ENCODE assay signal across 1 cellular context in the genomic region with DNA sequence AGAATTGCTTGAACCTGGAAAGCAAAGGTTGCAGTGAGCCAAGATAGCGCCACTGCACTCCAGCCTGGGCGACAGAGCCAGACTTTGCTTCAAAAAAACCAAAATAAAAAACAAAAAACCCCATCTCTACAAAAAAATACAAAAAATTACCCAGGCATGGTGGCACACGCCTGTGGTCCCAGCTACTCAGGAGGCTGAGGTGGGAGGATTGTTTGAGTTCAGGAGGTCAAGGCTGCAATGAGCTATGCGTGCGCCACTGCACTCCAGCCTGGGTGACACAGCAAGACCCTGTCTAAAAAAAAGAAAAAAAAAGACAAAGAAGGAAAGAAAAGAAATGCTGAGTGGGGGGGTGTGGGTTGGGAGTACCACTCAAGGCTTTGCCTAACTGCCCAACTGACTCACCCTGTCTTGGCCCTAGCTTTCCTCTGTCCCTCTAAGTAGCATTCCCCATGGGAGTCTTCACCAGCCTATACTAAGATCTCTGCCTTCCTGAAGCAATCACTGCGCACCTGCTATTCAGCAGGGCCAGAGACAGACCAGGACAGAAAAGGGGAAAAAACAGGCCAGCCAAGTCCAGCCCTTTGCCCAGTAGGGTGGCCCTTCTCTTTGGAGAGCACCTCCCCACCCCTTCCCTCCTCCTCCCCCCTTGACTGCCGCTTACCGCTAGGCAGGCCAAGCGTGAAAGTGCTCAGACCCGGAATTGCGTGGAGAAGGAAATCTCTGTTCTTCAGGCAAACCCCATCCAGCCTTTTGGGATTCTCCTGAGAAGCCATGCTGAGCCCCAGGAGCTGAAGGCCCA.
TF ChIP-seq lines count a peak whose summit lies in the region.

No MANE protein-coding gene starts in this region.

TF ChIP-seq in HepG2, 621 proteins besides CTCF, POLR2A, EP300 and RAD21:
- TF ChIP-seq, protein P1, sequence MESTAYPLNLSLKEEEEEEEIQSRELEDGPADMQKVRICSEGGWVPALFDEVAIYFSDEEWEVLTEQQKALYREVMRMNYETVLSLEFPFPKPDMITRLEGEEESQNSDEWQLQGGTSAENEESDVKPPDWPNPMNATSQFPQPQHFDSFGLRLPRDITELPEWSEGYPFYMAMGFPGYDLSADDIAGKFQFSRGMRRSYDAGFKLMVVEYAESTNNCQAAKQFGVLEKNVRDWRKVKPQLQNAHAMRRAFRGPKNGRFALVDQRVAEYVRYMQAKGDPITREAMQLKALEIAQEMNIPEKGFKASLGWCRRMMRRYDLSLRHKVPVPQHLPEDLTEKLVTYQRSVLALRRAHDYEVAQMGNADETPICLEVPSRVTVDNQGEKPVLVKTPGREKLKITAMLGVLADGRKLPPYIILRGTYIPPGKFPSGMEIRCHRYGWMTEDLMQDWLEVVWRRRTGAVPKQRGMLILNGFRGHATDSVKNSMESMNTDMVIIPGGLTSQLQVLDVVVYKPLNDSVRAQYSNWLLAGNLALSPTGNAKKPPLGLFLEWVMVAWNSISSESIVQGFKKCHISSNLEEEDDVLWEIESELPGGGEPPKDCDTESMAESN (CRISPR knock-in tag; conservative IDR thresholded peaks at IDR 0.05): no peak
- TF ChIP-seq HNF4G (IDR thresholded peaks at IDR 0.05; ENCODE audit: borderline replicate concordance, low read depth, low read length) (no peak), HNF4G (CRISPR knock-in tag; IDR thresholded peaks at IDR 0.05; ENCODE audit: borderline replicate concordance, low read depth) (no peak), GTF2F1 (IDR thresholded peaks at IDR 0.05; ENCODE audit: low read length) (no peak), ZMYM3 (CRISPR knock-in tag; IDR thresholded peaks at IDR 0.05) (peak; percentile 64; the same call in 1 of the 2 replicates), NR2F2 (IDR thresholded peaks at IDR 0.05; ENCODE audit: borderline replicate concordance, low read depth) (no peak), ZSCAN12 (CRISPR knock-in tag; IDR thresholded peaks at IDR 0.05) (no peak), ELF3 (CRISPR knock-in tag; IDR thresholded peaks at IDR 0.05) (no peak), ZNF430 (CRISPR knock-in tag; IDR thresholded peaks at IDR 0.05) (no peak), ZNF460 (CRISPR knock-in tag; IDR thresholded peaks at IDR 0.05; ENCODE audit: borderline replicate concordance) (peak; percentile 74; the same call in 1 of the 2 replicates), ZNF263 (CRISPR knock-in tag; IDR thresholded peaks at IDR 0.05) (0 out of 2 replicates have a peak, but pooled peaks have one; percentile 44), NR2F1 (CRISPR knock-in tag; IDR thresholded peaks at IDR 0.05) (peak; percentile 24 to 45; a peak in 2 of 4 replicates), RARA (CRISPR knock-in tag; IDR thresholded peaks at IDR 0.05) (peak; percentile 39; the same call in 1 of the 2 replicates), NR2F6 (IDR thresholded peaks at IDR 0.05) (peak; percentile 69), NR2F6 (CRISPR knock-in tag; IDR thresholded peaks at IDR 0.05) (peak; percentile 62; the same call in 1 of the 2 replicates), ZKSCAN5 (CRISPR knock-in tag; IDR thresholded peaks at IDR 0.05) (no peak), HNF4A (CRISPR knock-in tag; IDR thresholded peaks at IDR 0.05) (peak; percentile 32), JARID2 (CRISPR knock-in tag; IDR thresholded peaks at IDR 0.05; ENCODE audit: insufficient replicate concordance) (no peak), ZNF879 (CRISPR knock-in tag; IDR thresholded peaks at IDR 0.05) (no peak), MED13 (CRISPR knock-in tag; IDR thresholded peaks at IDR 0.05) (no peak), ZNF256 (CRISPR knock-in tag; conservative IDR thresholded peaks at IDR 0.05) (no peak), TMF1 (CRISPR knock-in tag; IDR thresholded peaks at IDR 0.05; ENCODE audit: low read depth) (no peak)
- TF ChIP-seq, protein P2, sequence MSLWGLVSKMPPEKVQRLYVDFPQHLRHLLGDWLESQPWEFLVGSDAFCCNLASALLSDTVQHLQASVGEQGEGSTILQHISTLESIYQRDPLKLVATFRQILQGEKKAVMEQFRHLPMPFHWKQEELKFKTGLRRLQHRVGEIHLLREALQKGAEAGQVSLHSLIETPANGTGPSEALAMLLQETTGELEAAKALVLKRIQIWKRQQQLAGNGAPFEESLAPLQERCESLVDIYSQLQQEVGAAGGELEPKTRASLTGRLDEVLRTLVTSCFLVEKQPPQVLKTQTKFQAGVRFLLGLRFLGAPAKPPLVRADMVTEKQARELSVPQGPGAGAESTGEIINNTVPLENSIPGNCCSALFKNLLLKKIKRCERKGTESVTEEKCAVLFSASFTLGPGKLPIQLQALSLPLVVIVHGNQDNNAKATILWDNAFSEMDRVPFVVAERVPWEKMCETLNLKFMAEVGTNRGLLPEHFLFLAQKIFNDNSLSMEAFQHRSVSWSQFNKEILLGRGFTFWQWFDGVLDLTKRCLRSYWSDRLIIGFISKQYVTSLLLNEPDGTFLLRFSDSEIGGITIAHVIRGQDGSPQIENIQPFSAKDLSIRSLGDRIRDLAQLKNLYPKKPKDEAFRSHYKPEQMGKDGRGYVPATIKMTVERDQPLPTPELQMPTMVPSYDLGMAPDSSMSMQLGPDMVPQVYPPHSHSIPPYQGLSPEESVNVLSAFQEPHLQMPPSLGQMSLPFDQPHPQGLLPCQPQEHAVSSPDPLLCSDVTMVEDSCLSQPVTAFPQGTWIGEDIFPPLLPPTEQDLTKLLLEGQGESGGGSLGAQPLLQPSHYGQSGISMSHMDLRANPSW (CRISPR knock-in tag; IDR thresholded peaks at IDR 0.05; ENCODE audit: borderline replicate concordance): no peak
- TF ChIP-seq, protein P3, sequence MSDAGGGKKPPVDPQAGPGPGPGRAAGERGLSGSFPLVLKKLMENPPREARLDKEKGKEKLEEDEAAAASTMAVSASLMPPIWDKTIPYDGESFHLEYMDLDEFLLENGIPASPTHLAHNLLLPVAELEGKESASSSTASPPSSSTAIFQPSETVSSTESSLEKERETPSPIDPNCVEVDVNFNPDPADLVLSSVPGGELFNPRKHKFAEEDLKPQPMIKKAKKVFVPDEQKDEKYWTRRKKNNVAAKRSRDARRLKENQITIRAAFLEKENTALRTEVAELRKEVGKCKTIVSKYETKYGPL (CRISPR knock-in tag; IDR thresholded peaks at IDR 0.05): no peak
- TF ChIP-seq, protein P4, sequence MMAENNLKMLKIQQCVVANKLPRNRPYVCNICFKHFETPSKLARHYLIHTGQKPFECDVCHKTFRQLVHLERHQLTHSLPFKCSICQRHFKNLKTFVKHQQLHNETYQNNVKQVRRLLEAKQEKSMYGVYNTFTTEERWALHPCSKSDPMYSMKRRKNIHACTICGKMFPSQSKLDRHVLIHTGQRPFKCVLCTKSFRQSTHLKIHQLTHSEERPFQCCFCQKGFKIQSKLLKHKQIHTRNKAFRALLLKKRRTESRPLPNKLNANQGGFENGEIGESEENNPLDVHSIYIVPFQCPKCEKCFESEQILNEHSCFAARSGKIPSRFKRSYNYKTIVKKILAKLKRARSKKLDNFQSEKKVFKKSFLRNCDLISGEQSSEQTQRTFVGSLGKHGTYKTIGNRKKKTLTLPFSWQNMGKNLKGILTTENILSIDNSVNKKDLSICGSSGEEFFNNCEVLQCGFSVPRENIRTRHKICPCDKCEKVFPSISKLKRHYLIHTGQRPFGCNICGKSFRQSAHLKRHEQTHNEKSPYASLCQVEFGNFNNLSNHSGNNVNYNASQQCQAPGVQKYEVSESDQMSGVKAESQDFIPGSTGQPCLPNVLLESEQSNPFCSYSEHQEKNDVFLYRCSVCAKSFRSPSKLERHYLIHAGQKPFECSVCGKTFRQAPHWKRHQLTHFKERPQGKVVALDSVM (CRISPR knock-in tag; IDR thresholded peaks at IDR 0.05): peak; percentile 90
- TF ChIP-seq, protein P5, sequence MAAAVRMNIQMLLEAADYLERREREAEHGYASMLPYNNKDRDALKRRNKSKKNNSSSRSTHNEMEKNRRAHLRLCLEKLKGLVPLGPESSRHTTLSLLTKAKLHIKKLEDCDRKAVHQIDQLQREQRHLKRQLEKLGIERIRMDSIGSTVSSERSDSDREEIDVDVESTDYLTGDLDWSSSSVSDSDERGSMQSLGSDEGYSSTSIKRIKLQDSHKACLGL (CRISPR knock-in tag; IDR thresholded peaks at IDR 0.05): no peak
